ENCODE assay signal across 2 cellular contexts in the genomic region with DNA sequence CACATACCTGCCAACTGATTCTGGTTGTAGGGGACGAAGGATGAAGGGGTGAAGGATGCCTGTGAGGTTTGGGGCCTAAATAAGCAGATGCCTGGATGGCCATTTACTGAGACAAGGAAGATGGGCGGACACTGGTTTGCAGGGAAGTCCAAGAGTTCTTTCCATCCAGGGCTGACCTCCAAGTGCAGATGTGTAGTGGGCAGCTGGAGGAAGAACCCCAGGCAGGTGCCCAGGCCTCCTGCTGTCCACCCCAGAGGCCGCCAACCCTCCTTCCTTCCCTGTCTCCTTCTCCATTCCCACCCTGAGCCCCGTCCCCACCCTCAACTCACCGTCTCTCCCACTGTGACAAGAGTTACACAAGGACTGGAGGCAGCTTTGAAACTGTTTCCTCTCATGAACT.
TF ChIP-seq lines count a peak whose summit lies in the region.

No MANE protein-coding gene starts in this region.

TF ChIP-seq in IMR-90, 13 proteins besides CTCF, POLR2A, EP300 and RAD21:
- TF ChIP-seq MAFK (IDR thresholded peaks at IDR 0.05; ENCODE audit: low read depth, low read length) (no peak), RFX5 (IDR thresholded peaks at IDR 0.05; ENCODE audit: low read depth, low read length) (no peak), RCOR1 (IDR thresholded peaks at IDR 0.05; ENCODE audit: insufficient replicate concordance, low read length) (no peak), BHLHE40 (IDR thresholded peaks at IDR 0.05; ENCODE audit: low read depth, low read length) (no peak), CEBPB (IDR thresholded peaks at IDR 0.05; ENCODE audit: low read depth, low read length) (no peak), CHD1 (IDR thresholded peaks at IDR 0.05; ENCODE audit: low read depth, low read length) (no peak), SMC3 (IDR thresholded peaks at IDR 0.05; ENCODE audit: low read depth, low read length) (no peak), MXI1 (IDR thresholded peaks at IDR 0.05; ENCODE audit: borderline replicate concordance, low read depth, low read length) (no peak), MAZ (IDR thresholded peaks at IDR 0.05; ENCODE audit: borderline replicate concordance, low read depth, low read length) (no peak), NFE2L2 (IDR thresholded peaks at IDR 0.05; ENCODE audit: low read depth, low read length) (no peak)
- TF ChIP-seq, protein P1, sequence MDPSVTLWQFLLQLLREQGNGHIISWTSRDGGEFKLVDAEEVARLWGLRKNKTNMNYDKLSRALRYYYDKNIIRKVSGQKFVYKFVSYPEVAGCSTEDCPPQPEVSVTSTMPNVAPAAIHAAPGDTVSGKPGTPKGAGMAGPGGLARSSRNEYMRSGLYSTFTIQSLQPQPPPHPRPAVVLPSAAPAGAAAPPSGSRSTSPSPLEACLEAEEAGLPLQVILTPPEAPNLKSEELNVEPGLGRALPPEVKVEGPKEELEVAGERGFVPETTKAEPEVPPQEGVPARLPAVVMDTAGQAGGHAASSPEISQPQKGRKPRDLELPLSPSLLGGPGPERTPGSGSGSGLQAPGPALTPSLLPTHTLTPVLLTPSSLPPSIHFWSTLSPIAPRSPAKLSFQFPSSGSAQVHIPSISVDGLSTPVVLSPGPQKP (IDR thresholded peaks at IDR 0.05; ENCODE audit: borderline replicate concordance, low read depth, low read length) = no peak
- TF ChIP-seq, protein P2, sequence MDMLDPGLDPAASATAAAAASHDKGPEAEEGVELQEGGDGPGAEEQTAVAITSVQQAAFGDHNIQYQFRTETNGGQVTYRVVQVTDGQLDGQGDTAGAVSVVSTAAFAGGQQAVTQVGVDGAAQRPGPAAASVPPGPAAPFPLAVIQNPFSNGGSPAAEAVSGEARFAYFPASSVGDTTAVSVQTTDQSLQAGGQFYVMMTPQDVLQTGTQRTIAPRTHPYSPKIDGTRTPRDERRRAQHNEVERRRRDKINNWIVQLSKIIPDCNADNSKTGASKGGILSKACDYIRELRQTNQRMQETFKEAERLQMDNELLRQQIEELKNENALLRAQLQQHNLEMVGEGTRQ (IDR thresholded peaks at IDR 0.05; ENCODE audit: low read depth, low read length) = no peak

TF ChIP-seq in H1, 55 proteins besides CTCF, POLR2A, EP300 and RAD21:
- TF ChIP-seq SP2 (IDR thresholded peaks at IDR 0.05; ENCODE audit: low read length) = no peak
- no peak for TF ChIP-seq SIN3A (conservative IDR thresholded peaks at IDR 0.05 in 1 of 2, IDR thresholded peaks at IDR 0.05 in 1 of 2; ENCODE audit: low read depth in 1 of 2, low read length in 2 of 2)
- TF ChIP-seq, protein P2 (IDR thresholded peaks at IDR 0.05; ENCODE audit: low read length) = no peak
- TF ChIP-seq BRCA1 (IDR thresholded peaks at IDR 0.05; ENCODE audit: low read depth, low read length) = no peak
- no peak for TF ChIP-seq CHD1 (IDR thresholded peaks at IDR 0.05; ENCODE audit: low read depth, low read length)
- TF ChIP-seq TCF12 (IDR thresholded peaks at IDR 0.05; ENCODE audit: low read depth, low read length) = no peak
- no peak for TF ChIP-seq TEAD4 (IDR thresholded peaks at IDR 0.05; ENCODE audit: low read depth, low read length)
- TF ChIP-seq SRF (IDR thresholded peaks at IDR 0.05; ENCODE audit: low read depth, low read length) = no peak
- TF ChIP-seq NRF1 (IDR thresholded peaks at IDR 0.05; ENCODE audit: low read depth, low read length) = no peak
- TF ChIP-seq CHD2 (IDR thresholded peaks at IDR 0.05; ENCODE audit: low read length) = no peak
- no peak for TF ChIP-seq PHF8 (conservative IDR thresholded peaks at IDR 0.05; ENCODE audit: low read depth, low read length)
- TF ChIP-seq CBX8 (IDR thresholded peaks at IDR 0.05; ENCODE audit: borderline replicate concordance, low read depth, low read length) = no peak
- TF ChIP-seq TBP (IDR thresholded peaks at IDR 0.05; ENCODE audit: low read depth, low read length) = no peak
- no peak for TF ChIP-seq RFX5 (IDR thresholded peaks at IDR 0.05; ENCODE audit: borderline replicate concordance, low read depth, low read length)
- no peak for TF ChIP-seq BACH1 (IDR thresholded peaks at IDR 0.05; ENCODE audit: low read length)
- no peak for TF ChIP-seq CEBPB (IDR thresholded peaks at IDR 0.05; ENCODE audit: low read depth, low read length)
- TF ChIP-seq SP1 (IDR thresholded peaks at IDR 0.05; ENCODE audit: low read depth, low read length) = no peak
